ENCODE assay signal across 9 cellular contexts in the genomic region with DNA sequence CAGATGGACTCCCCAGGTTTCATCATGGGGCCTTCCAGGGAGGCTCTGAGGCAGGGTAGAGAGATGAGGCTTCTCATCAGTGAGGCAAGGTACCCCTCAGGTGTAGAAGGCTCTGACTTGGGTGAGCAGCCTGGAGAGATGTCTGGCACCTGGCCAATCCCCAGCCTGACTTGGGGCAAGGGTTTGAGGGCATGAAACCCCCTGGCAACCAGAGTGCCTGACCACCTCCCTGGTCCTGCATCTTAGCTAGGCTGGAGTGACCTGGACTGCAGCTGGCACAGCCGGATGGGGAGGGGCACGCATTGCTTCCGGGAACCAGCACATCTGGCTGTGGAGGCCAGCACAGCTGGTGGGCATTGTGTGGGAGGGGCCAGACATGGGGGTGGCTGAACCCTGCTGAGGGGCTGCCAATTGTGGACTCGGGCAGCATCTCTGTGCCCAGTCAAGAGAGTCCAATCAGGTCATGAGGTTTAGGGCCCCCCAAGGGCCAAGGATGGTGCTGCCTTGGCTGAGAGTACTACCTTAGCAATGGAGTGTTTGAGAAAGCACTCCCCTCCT. TPM values are rescaled to one million over a fixed set of nuclear protein-coding genes. Genes with fewer than 3 reads are reported as not detected.
DNase-seq lines count a peak whose midpoint lies in the region; ATAC-seq and TF ChIP-seq lines count a peak whose summit lies in the region.
"Had no signal": no experiment of that assay in that cellular context is flagged by ENCODE, and none has a peak within 500 bp of the region (broad histone marks: within the 10 kb centered on the region; RNA-seq: fewer than 3 reads in every experiment).

No MANE protein-coding gene starts in this region.

- H3K9ac ChIP-seq in ES-I3 (ENCODE audit: low read depth, low read length) (peak overlapping the region; percentile 58), rectal smooth muscle tissue (ENCODE audit: low read length) (no peak overlapping the region)

- DNase-seq in T-cell = no peak
- DNase-seq in heart left ventricle = peak in 2 of 5 donors; percentile 29 to 39
- no peak for DNase-seq in NCI-H1436 (lab: John Stamatoyannopoulos, UW)
- DNase-seq in NAMALWA (ENCODE audit: low spot score) = no peak

- H3K27me3 ChIP-seq in heart left ventricle = no peaks in the 10 kb centered on the region
- H3K27me3 ChIP-seq in rectal smooth muscle tissue (ENCODE audit: control insufficient read depth, insufficient read depth, low read length) = no peaks in the 10 kb centered on the region
- H3K27me3 ChIP-seq: cardiac muscle cell had no signal

- no peak for TF ChIP-seq CTCF in heart left ventricle (IDR thresholded peaks at IDR 0.05)

- H3K4me1 Mint-ChIP-seq in T-cell = peaks cover 6 to 24% (median 13%) of the 10 kb centered on the region in 3 donors

- TF ChIP-seq POLR2A in heart left ventricle (IDR thresholded peaks at IDR 0.05) = no peak

- intact Hi-C loops in heart left ventricle (cut with DNase I) = loop anchor here in 6 of 10 donors (2.0 to 10.0 kb wide), 5 partner anchors 29 to 92 kb away; a partner anchor contains a TSS

- WGBS in heart left ventricle, 4 donors = 32 to 47% (median 45%) methylated on average over 1 to 4 of the region's 4 CpGs

- H3K4me3 Mint-ChIP-seq in T-cell = peak overlapping the region; percentile 50 to 68 (median 55)

- POLR2A ChIA-PET in T-cell (lab: Charles Lee) = no interaction called here

- no peaks in the 10 kb centered on the region for H3K27me3 Mint-ChIP-seq in T-cell

- H3K9me3 Mint-ChIP-seq in T-cell = no peaks in the 10 kb centered on the region

- CTCF ChIA-PET in T-cell (lab: Charles Lee) = no interaction called here

- no peak for ATAC-seq in T-cell (replicated peaks in 1 of 4)
- no peak for ATAC-seq in heart left ventricle
- ATAC-seq in GM18858 (IDR thresholded peaks at IDR 0.05; ENCODE audit: unreplicated experiment) = no peak
- no peak for ATAC-seq in HG03469 (IDR thresholded peaks at IDR 0.05; ENCODE audit: unreplicated experiment)

- H3K36me3 ChIP-seq in ES-I3 (ENCODE audit: insufficient read depth, low read length) = no peaks in the 10 kb centered on the region
- peaks cover 0 to 20% (median 10%) of the 10 kb centered on the region in 9 donors for H3K36me3 ChIP-seq in heart left ventricle
- H3K36me3 ChIP-seq in rectal smooth muscle tissue (ENCODE audit: control insufficient read depth, insufficient read depth, low read length) = peaks cover 3% of the 10 kb centered on the region

- H3K4me3 ChIP-seq in heart left ventricle = peak overlapping the region; percentile 59 to 99 (median 86)
- peak overlapping the region; percentile 79 for H3K4me3 ChIP-seq in rectal smooth muscle tissue (ENCODE audit: low read length)

- H3K4me1 ChIP-seq in ES-I3 (ENCODE audit: insufficient read depth, low read length) (peaks cover 35% of the 10 kb centered on the region), heart left ventricle (peaks cover 11 to 89% (median 53%) of the 10 kb centered on the region in 12 donors), rectal smooth muscle tissue (ENCODE audit: control insufficient read depth, insufficient read depth, low read length) (peaks cover 49% of the 10 kb centered on the region)

- H3K9me3 ChIP-seq in ES-I3 (ENCODE audit: control insufficient read depth, insufficient read depth, low read length) (no peaks in the 10 kb centered on the region), heart left ventricle (no peaks in the 10 kb centered on the region)

- peak overlapping the region; percentile 84 to 99 (median 94) for H3K27ac ChIP-seq in heart left ventricle
- peak overlapping the region; percentile 75 for H3K27ac ChIP-seq in rectal smooth muscle tissue (ENCODE audit: low read depth, low read length)

- H3K36me3 Mint-ChIP-seq in T-cell = no peaks in the 10 kb centered on the region

- H3K27ac Mint-ChIP-seq in T-cell = peak overlapping the region in 1 of 2 donors; percentile 22

RNA-seq across cellular contexts. Expression of a gene that starts 1.9 kb away (rescaled TPM):
- 1 to 10 TPM in 2 of 5 donors, under 1 TPM in 3; 0.53 to 1.2 (median 0.98) TPM for total RNA-seq in T-cell
- 100 to 1,000 TPM in 7 of 9 donors, 10 to 100 TPM in 2; 76.6 to 184 (median 131) TPM for total RNA-seq in heart left ventricle
- polyA plus RNA-seq in heart left ventricle = 100 to 1,000 TPM; 110 to 111 TPM

RNA-seq across cellular contexts. Expression of a gene that starts 29.9 kb away (rescaled TPM):
- total RNA-seq in T-cell (not detected), heart left ventricle (1 to 10 TPM in 2 of 9 donors, under 1 TPM in 6, not detected in 1; 0.19 to 5.6 (median 0.73) TPM)
- polyA plus RNA-seq in heart left ventricle = 1 to 10 TPM in 1 of 2 donors, under 1 TPM in 1; 0.61 to 6.8 TPM

RNA-seq across cellular contexts. Expression of a gene that starts 47.2 kb away (rescaled TPM):
- not detected for total RNA-seq in T-cell
- total RNA-seq in heart left ventricle = 100 to 1,000 TPM; 305 to 823 (median 538) TPM
- polyA plus RNA-seq in heart left ventricle = 1,000 to 10,000 TPM in 1 of 2 donors, 100 to 1,000 TPM in 1; 188 to 1,023 TPM

RNA-seq across cellular contexts. Expression of a gene that starts 54.9 kb away (rescaled TPM):
- total RNA-seq in T-cell (100 to 1,000 TPM; 185 to 252 (median 209) TPM), heart left ventricle (10 to 100 TPM; 14.6 to 40.6 (median 20.9) TPM)
- 10 to 100 TPM; 10.7 to 31.3 TPM for polyA plus RNA-seq in heart left ventricle

Comparison
In these comparisons a context has a peak if more than half of its experiments do, and no peak if none do; other contexts are left out.
1. RNA of a gene that starts 1.9 kb away (total RNA-seq): 76.6 to 184 TPM in heart left ventricle; 0.53 to 1.2 TPM in T-cell; every median in the first group is over 10 times any median in the second.
2. RNA of a gene that starts 47.2 kb away (total RNA-seq): 305 to 823 TPM in heart left ventricle; not detected in T-cell; every median in the first group is over 100 times any median in the second.